In genomic region chr20:4749326-4749725, GRCh38 we compare ENCODE assay signal across 20 cellular contexts. TPM values are rescaled to one million over a fixed set of nuclear protein-coding genes. Genes with fewer than 3 reads are reported as not detected.
DNase-seq lines count a peak whose midpoint lies in the region; ATAC-seq, FAIRE-seq and TF ChIP-seq lines count a peak whose summit lies in the region.
"Had no signal": no experiment of that assay in that cellular context is flagged by ENCODE, and none has a peak within 500 bp of the region (broad histone marks: within the 10 kb centered on the region; RNA-seq: fewer than 3 reads in every experiment).

No MANE protein-coding gene starts in this region.

- no peak for TF ChIP-seq EP300 in HepG2 (IDR thresholded peaks at IDR 0.05; ENCODE audit: low read depth in 2 of 2, low read length in 2 of 2)
- no peak for TF ChIP-seq EP300 in HepG2 (CRISPR knock-in tag; IDR thresholded peaks at IDR 0.05; ENCODE audit: borderline replicate concordance)

- ATAC-seq in HepG2 (peak; percentile 40), right lobe of liver (no peak)
- ATAC-seq: A549, GM12878, K562 had no signal

- H3K9me3 ChIP-seq in HepG2 (ENCODE audit: low read length) (no peaks in the 10 kb centered on the region), right lobe of liver (no peaks in the 10 kb centered on the region)
- H3K9me3 ChIP-seq: Caco-2 had no signal

- H3K79me2 ChIP-seq in HepG2 (ENCODE audit: insufficient read depth, low read length): no peaks in the 10 kb centered on the region

- no peaks in the 10 kb centered on the region for H3K36me3 Mint-ChIP-seq in osteocyte (ENCODE audit: unreplicated experiment)

- intact Hi-C loops in HepG2 (cut with micrococcal nuclease; ENCODE audit: unreplicated experiment) (no loop called here), right lobe of liver (cut with DNase I) (no loop called here)

- H3K4me3 ChIP-seq in HepG2 (replicated peaks in 1 of 3; ENCODE audit: insufficient read depth in 1 of 3, low read depth in 2 of 3, low read length in 3 of 3): no peak overlapping the region
- no peak overlapping the region for H3K4me3 ChIP-seq in right lobe of liver
- H3K4me3 ChIP-seq: A549, GM12878, GM23248, K562 had no signal

- H3K36me3 ChIP-seq in HepG2 (replicated peaks in 1 of 2; ENCODE audit: control insufficient read depth in 1 of 2, insufficient read depth in 2 of 2, low read length in 2 of 2) (no peaks in the 10 kb centered on the region), right lobe of liver (no peaks in the 10 kb centered on the region)

- H3K27me3 ChIP-seq in HepG2 (ENCODE audit: control insufficient read depth in 1 of 2, insufficient read depth in 2 of 2, low read length in 2 of 2) (peaks cover 3 to 29% of the 10 kb centered on the region in 2 experiments; a peak in 3 of 5 replicates), right lobe of liver (no peaks in the 10 kb centered on the region)

- H3K4me1 ChIP-seq in HepG2 (ENCODE audit: insufficient read depth, low read length) (no peaks in the 10 kb centered on the region), right lobe of liver (no peaks in the 10 kb centered on the region)
- H3K4me1 ChIP-seq: A549, Caco-2 had no signal

- H2AFZ ChIP-seq in HepG2 (ENCODE audit: low read length): no peak overlapping the region
- H2AFZ ChIP-seq: GM23248 had no signal

- no peak for TF ChIP-seq CTCF in HepG2 (CRISPR knock-in tag; IDR thresholded peaks at IDR 0.05)
- no peak for TF ChIP-seq CTCF in right lobe of liver (IDR thresholded peaks at IDR 0.05)
- no peak for TF ChIP-seq CTCF in osteocyte (IDR thresholded peaks at IDR 0.05)

- in situ Hi-C loops in HepG2 (cut with HindIII; ENCODE audit: extremely low pct_ligation_motif_present, low pct_unique_long_range_greater_than_20kb): no loop called here

- H3K27ac Mint-ChIP-seq in osteocyte (ENCODE audit: unreplicated experiment): no peak overlapping the region
- H3K27ac Mint-ChIP-seq: CD4-positive, alpha-beta T cell had no signal

- no peak for TF ChIP-seq RAD21 in HepG2 (CRISPR knock-in tag; IDR thresholded peaks at IDR 0.05)

- H3K4me3 Mint-ChIP-seq in osteocyte (ENCODE audit: unreplicated experiment): no peak overlapping the region
- H3K4me3 Mint-ChIP-seq: CD4-positive, alpha-beta T cell had no signal

- WGBS in HepG2 (ENCODE audit: low lambda C conversion rate): 11% methylated on average over 4 of the region's 4 CpGs
- 50% methylated on average over 2 of the region's 4 CpGs for WGBS in right lobe of liver (ENCODE audit: insufficient coverage, low coverage, low lambda C conversion rate, missing lambda C conversion rate)

- CTCF ChIA-PET in HepG2 (lab: Yijun Ruan, JAX; ENCODE audit: low intra/inter-chr PET ratio, low total read pairs): no interaction called here

- no peak overlapping the region for H3K27ac ChIP-seq in HepG2 (ENCODE audit: extremely low read length, insufficient read depth, low read length)
- H3K27ac ChIP-seq in right lobe of liver: no peak overlapping the region
- H3K27ac ChIP-seq: 22Rv1, A549, C4-2B, GM23248 had no signal

- H3K9me3 Mint-ChIP-seq in osteocyte (ENCODE audit: unreplicated experiment): peaks cover 7% of the 10 kb centered on the region
- H3K9me3 Mint-ChIP-seq: CD4-positive, alpha-beta T cell had no signal

- FAIRE-seq in HepG2 (lab: Jason Lieb, UNC): no peak
- FAIRE-seq: A549, GM12878, K562 had no signal

- H3K27me3 Mint-ChIP-seq in osteocyte (ENCODE audit: unreplicated experiment): peaks cover 58% of the 10 kb centered on the region

- H3K4me2 ChIP-seq in HepG2 (ENCODE audit: low read depth, low read length): no peak overlapping the region
- H3K4me2 ChIP-seq: A549 had no signal

- H3K4me1 Mint-ChIP-seq in osteocyte (ENCODE audit: unreplicated experiment): no peaks in the 10 kb centered on the region

- no peak overlapping the region for H3K9ac ChIP-seq in HepG2 (ENCODE audit: insufficient read depth, low read depth, low read length)
- H3K9ac ChIP-seq: GM23248 had no signal

- no peaks in the 10 kb centered on the region for H4K20me1 ChIP-seq in HepG2 (ENCODE audit: insufficient read depth, low read length)

- POLR2A ChIA-PET in HepG2 (lab: Yijun Ruan, JAX): no interaction called here

- BruUV-seq in HepG2 (replicated peaks; lab: Mats Ljungman, UMichigan): no TSS peak

- TF ChIP-seq POLR2A in HepG2 (IDR thresholded peaks at IDR 0.05; ENCODE audit: insufficient read depth in 1 of 2, low read depth in 2 of 2, low read length in 2 of 2) (no peak), right lobe of liver (IDR thresholded peaks at IDR 0.05) (no peak)

- DNase-seq in HepG2 (ENCODE audit: low spot score) (no peak), right lobe of liver (no peak), islet precursor cell (peak; percentile 38), osteocyte (ENCODE audit: extremely low spot score, unreplicated experiment) (peak; percentile 54), NCI-H1417 treated with DMSO at 0.1 percent for 48 hours (lab: John Stamatoyannopoulos, UW) (no peak), ecto neural progenitor cell (ENCODE audit: low spot score) (no peak), HCEC 1CT (no peak)
- DNase-seq: AML-193; Caco-2; CD4-positive, alpha-beta T cell; DMS79 treated with DMSO at 0.1 percent for 48 hours; GM23248; H7; IMR-90 had no signal

TF ChIP-seq in HepG2, 621 proteins besides CTCF, POLR2A, EP300 and RAD21:
- no peak for TF ChIP-seq ZSCAN9 (CRISPR knock-in tag; IDR thresholded peaks at IDR 0.05; ENCODE audit: borderline replicate concordance)
- no peak for TF ChIP-seq RFX5 (IDR thresholded peaks at IDR 0.05; ENCODE audit: low read depth, low read length)
- TF ChIP-seq ARNT (IDR thresholded peaks at IDR 0.05): no peak
- no peak for TF ChIP-seq MAFG (CRISPR knock-in tag; IDR thresholded peaks at IDR 0.05)
- TF ChIP-seq AGO2 (optimal IDR thresholded peaks at IDR 0.05; ENCODE audit: low read depth, low read length): no peak
- no peak for TF ChIP-seq RNF2 (conservative IDR thresholded peaks at IDR 0.05; ENCODE audit: low read depth)
- TF ChIP-seq ZNF552 (CRISPR knock-in tag; IDR thresholded peaks at IDR 0.05; ENCODE audit: borderline replicate concordance): no peak
- TF ChIP-seq ZNF883 (CRISPR knock-in tag; IDR thresholded peaks at IDR 0.05; ENCODE audit: not compliant biosample characterization): no peak
- no peak for TF ChIP-seq ZNF7 (CRISPR knock-in tag; IDR thresholded peaks at IDR 0.05)
- no peak for TF ChIP-seq RFXANK (CRISPR knock-in tag; IDR thresholded peaks at IDR 0.05)
- no peak for TF ChIP-seq NAIF1 (CRISPR knock-in tag; IDR thresholded peaks at IDR 0.05; ENCODE audit: borderline replicate concordance)

RNA-seq across cellular contexts. Expression of gene PRND, which starts 27.6 kb away (rescaled TPM):
- total RNA-seq in HepG2 (2016; rRNA removed; fragmentation: Illumina TruSeq; extraction: Trizol): not detected in 2 replicates
- total RNA-seq in HepG2 (2016; cell fraction: cytosol; rRNA removed; fragmentation: Illumina TruSeq; extraction: Trizol; ENCODE audit: low read depth): not detected in 2 replicates
- total RNA-seq in HepG2 (2016; cell fraction: insoluble cytoplasmic fraction; rRNA removed; fragmentation: Illumina TruSeq; extraction: Trizol): not detected in 2 replicates
- total RNA-seq in HepG2 (2016; cell fraction: membrane; rRNA removed; fragmentation: Illumina TruSeq; extraction: Trizol): not detected in 2 replicates
- not detected in 2 replicates for total RNA-seq in HepG2 (2016; cell fraction: nucleus; rRNA removed; fragmentation: Illumina TruSeq; extraction: Trizol)
- polyA plus RNA-seq in HepG2 (2011; rRNA removed): not detected in 2 replicates
- not detected in 2 replicates for polyA plus RNA-seq in HepG2 (2011; cell fraction: cytosol; rRNA removed)
- not detected in 2 replicates for polyA plus RNA-seq in HepG2 (2011; cell fraction: nucleus; rRNA removed)
- not detected in 2 replicates for polyA plus RNA-seq in HepG2 (2012)
- polyA plus RNA-seq in HepG2 (2016; cell fraction: cytosol; fragmentation: Illumina TruSeq; extraction: Trizol; ENCODE audit: low read depth): not detected in 2 replicates
- not detected in 2 replicates for polyA plus RNA-seq in HepG2 (2016; cell fraction: insoluble cytoplasmic fraction; fragmentation: Illumina TruSeq; extraction: Trizol; ENCODE audit: low read depth)
- not detected in 2 replicates for polyA plus RNA-seq in HepG2 (2016; cell fraction: membrane; fragmentation: Illumina TruSeq; extraction: Trizol; ENCODE audit: low read depth)
- polyA plus RNA-seq in HepG2 (2016; cell fraction: nucleus; fragmentation: Illumina TruSeq; extraction: Trizol; ENCODE audit: insufficient read depth, low read depth): not detected in 2 replicates
- not detected in 2 replicates for polyA minus RNA-seq in HepG2 (2011; rRNA and poly(A)+ RNA removed; ENCODE audit: low replicate concordance)
- not detected in 2 replicates for polyA minus RNA-seq in HepG2 (2011; cell fraction: cytosol; rRNA and poly(A)+ RNA removed)
- polyA minus RNA-seq in HepG2 (2011; cell fraction: nucleus; rRNA and poly(A)+ RNA removed): not detected in 2 replicates
- total RNA-seq in right lobe of liver: not detected
- total RNA-seq in osteocyte: not detected in 2 replicates
- total RNA-seq: Caco-2; CD4-positive, alpha-beta T cell; GM12878; GM23248; IMR-90; K562 had no signal
- polyA plus RNA-seq: A549, BJ, GM12878, GM23248, IMR-90, K562 had no signal

Comparison
In these comparisons a context has a peak if more than half of its experiments do, and no peak if none do; other contexts are left out.
1. DNase-seq: peak in islet precursor cell (single experiment) and osteocyte (single experiment); none in HepG2 (single experiment), right lobe of liver (0 of 3), NCI-H1417 treated with DMSO at 0.1 percent for 48 hours (single experiment), ecto neural progenitor cell (single experiment) and HCEC 1CT (single experiment).